Comparison of ENCODE assay signal across 19 cellular contexts in the genomic region with DNA sequence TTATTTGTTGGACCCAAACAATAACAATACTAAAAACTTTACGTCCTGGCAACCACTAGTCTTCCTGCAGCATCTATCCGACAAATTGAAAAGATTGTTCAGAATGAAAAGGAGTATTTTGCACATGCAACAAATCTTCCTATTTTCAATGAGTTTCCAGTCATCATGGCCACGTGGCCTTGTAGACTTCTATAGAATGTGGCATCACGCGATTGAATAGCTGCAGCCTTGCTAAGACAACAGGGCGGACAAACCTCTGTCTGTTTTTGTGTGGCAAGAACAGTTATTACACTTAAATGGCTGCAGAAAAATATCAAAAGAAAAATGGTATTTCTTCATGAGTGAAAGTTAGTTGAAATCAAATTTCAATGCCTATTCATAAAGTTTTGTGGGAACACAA.
A peak's percentile ranks its signal among the peaks of the same experiment; 100 is the strongest.
DNase-seq lines count a peak whose midpoint lies in the region; ATAC-seq, FAIRE-seq and TF ChIP-seq lines count a peak whose summit lies in the region.
"Had no signal": no experiment of that assay in that cellular context is flagged by ENCODE, and none has a peak within 500 bp of the region (broad histone marks: within the 10 kb centered on the region; RNA-seq: fewer than 3 reads in every experiment).

No MANE protein-coding gene starts in this region.

- in situ Hi-C loops in HepG2 (cut with HindIII; ENCODE audit: extremely low pct_ligation_motif_present, low pct_unique_long_range_greater_than_20kb), result no loop called here

- peak overlapping the region; percentile 56; the same call in 1 of the 2 replicates for H3K4me2 ChIP-seq in HepG2 (ENCODE audit: low read depth, low read length)
- no peak overlapping the region for H3K4me2 ChIP-seq in neural progenitor cell

- no peaks in the 10 kb centered on the region for H3K4me1 ChIP-seq in HepG2 (ENCODE audit: insufficient read depth, low read length)
- no peaks in the 10 kb centered on the region for H3K4me1 ChIP-seq in right lobe of liver
- no peaks in the 10 kb centered on the region for H3K4me1 ChIP-seq in duodenal mucosa (ENCODE audit: control insufficient read depth in 1 of 2, insufficient read depth in 2 of 2, low read length in 2 of 2)
- no peaks in the 10 kb centered on the region for H3K4me1 ChIP-seq in muscle layer of duodenum (ENCODE audit: control insufficient read depth in 1 of 2, insufficient read depth in 2 of 2, low read length in 2 of 2)
- no peaks in the 10 kb centered on the region for H3K4me1 ChIP-seq in neural progenitor cell

- H3K27me3 Mint-ChIP-seq in neural progenitor cell (ENCODE audit: insufficient read depth, low read depth), result no peaks in the 10 kb centered on the region

- H4K20me1 ChIP-seq in HepG2 (ENCODE audit: insufficient read depth, low read length) (no peaks in the 10 kb centered on the region), neural progenitor cell (ENCODE audit: low read depth) (no peaks in the 10 kb centered on the region)

- no peak for TF ChIP-seq POLR2A in HepG2 (IDR thresholded peaks at IDR 0.05; ENCODE audit: insufficient read depth in 1 of 2, low read depth in 2 of 2, low read length in 2 of 2)
- no peak for TF ChIP-seq POLR2A in right lobe of liver (IDR thresholded peaks at IDR 0.05)

- H3K4me3 Mint-ChIP-seq in neural progenitor cell, result no peak overlapping the region
- H3K4me3 Mint-ChIP-seq: B cell; CD4-positive, alpha-beta memory T cell had no signal

- TF ChIP-seq EP300 in HepG2 (IDR thresholded peaks at IDR 0.05; ENCODE audit: low read depth in 2 of 2, low read length in 2 of 2), result no peak
- TF ChIP-seq EP300 in HepG2 (CRISPR knock-in tag; IDR thresholded peaks at IDR 0.05; ENCODE audit: borderline replicate concordance), result no peak

- TF ChIP-seq CTCF in HepG2 (CRISPR knock-in tag; IDR thresholded peaks at IDR 0.05), result no peak
- no peak for TF ChIP-seq CTCF in right lobe of liver (IDR thresholded peaks at IDR 0.05)
- TF ChIP-seq CTCF in neural progenitor cell (IDR thresholded peaks at IDR 0.05), result no peak

- H3K27me3 ChIP-seq in HepG2 (ENCODE audit: control insufficient read depth in 1 of 2, insufficient read depth in 2 of 2, low read length in 2 of 2) (no peaks in the 10 kb centered on the region), right lobe of liver (no peaks in the 10 kb centered on the region), duodenal mucosa (ENCODE audit: control insufficient read depth in 1 of 2, insufficient read depth in 2 of 2, low read length in 2 of 2) (no peaks in the 10 kb centered on the region), muscle layer of duodenum (ENCODE audit: low read depth, low read length) (no peaks in the 10 kb centered on the region), neural progenitor cell (no peaks in the 10 kb centered on the region)

- H2AFZ ChIP-seq in HepG2 (ENCODE audit: low read length), result no peak overlapping the region
- no peak overlapping the region for H2AFZ ChIP-seq in neural progenitor cell (replicated peaks)

- H3K9me3 ChIP-seq in HepG2 (ENCODE audit: low read length) (no peaks in the 10 kb centered on the region), right lobe of liver (no peaks in the 10 kb centered on the region), duodenal mucosa (ENCODE audit: control insufficient read depth in 1 of 2, low read length in 2 of 2) (no peaks in the 10 kb centered on the region), muscle layer of duodenum (ENCODE audit: control insufficient read depth in 1 of 2, low read length in 2 of 2) (no peaks in the 10 kb centered on the region), neural progenitor cell (ENCODE audit: low read depth) (no peaks in the 10 kb centered on the region)

- no peaks in the 10 kb centered on the region for H3F3A ChIP-seq in neural progenitor cell (ENCODE audit: low read depth)

- CTCF ChIA-PET in HepG2 (lab: Yijun Ruan, JAX; ENCODE audit: low intra/inter-chr PET ratio, low total read pairs), result no interaction called here

- H3K36me3 Mint-ChIP-seq in neural progenitor cell, result no peaks in the 10 kb centered on the region
- H3K36me3 Mint-ChIP-seq: CD4-positive, alpha-beta memory T cell had no signal

- H3K4me3 ChIP-seq in HepG2 (replicated peaks in 1 of 3; ENCODE audit: insufficient read depth in 1 of 3, low read depth in 2 of 3, low read length in 3 of 3) (no peak overlapping the region), right lobe of liver (no peak overlapping the region), duodenal mucosa (ENCODE audit: low read depth in 1 of 2, low read length in 2 of 2) (peak overlapping the region; percentile 36 to 44), muscle layer of duodenum (ENCODE audit: low read depth in 1 of 2, low read length in 2 of 2) (peak overlapping the region; percentile 28 to 30), neural progenitor cell (no peak overlapping the region)
- H3K4me3 ChIP-seq: K562 had no signal

- no peak for TF ChIP-seq RAD21 in HepG2 (CRISPR knock-in tag; IDR thresholded peaks at IDR 0.05)

- POLR2A ChIA-PET in HepG2 (lab: Yijun Ruan, JAX), result no interaction called here

- H3K79me2 ChIP-seq in HepG2 (ENCODE audit: insufficient read depth, low read length) (no peaks in the 10 kb centered on the region), neural progenitor cell (ENCODE audit: low read depth) (no peaks in the 10 kb centered on the region)

- ATAC-seq in HepG2 (no peak), right lobe of liver (no peak)
- ATAC-seq: K562 had no signal

- no peak for DNase-seq in HepG2 (ENCODE audit: low spot score)
- no peak for DNase-seq in right lobe of liver
- DNase-seq in NCI-H345 (lab: John Stamatoyannopoulos, UW), result no peak
- DNase-seq in neural progenitor cell (ENCODE audit: low spot score), result no peak
- no peak for DNase-seq in anterior cingulate cortex (lab: John Stamatoyannopoulos, UW)
- DNase-seq in AG08396 (ENCODE audit: low spot score), result no peak
- DNase-seq: ACHN; CD4-positive, alpha-beta memory T cell; DND-41; GDM1; NCI-H1048; NCI-H2081 treated with DMSO at 0.1 percent for 48 hours; NCI-H226 had no signal

- intact Hi-C loops in HepG2 (cut with micrococcal nuclease; ENCODE audit: unreplicated experiment) (no loop called here), right lobe of liver (cut with DNase I) (no loop called here)

- no peak overlapping the region for H3K9ac ChIP-seq in HepG2 (ENCODE audit: insufficient read depth, low read depth, low read length)
- no peak overlapping the region for H3K9ac ChIP-seq in duodenal mucosa (ENCODE audit: low read depth in 1 of 2, low read length in 2 of 2)
- no peak overlapping the region for H3K9ac ChIP-seq in neural progenitor cell

- no peaks in the 10 kb centered on the region for H3K9me3 Mint-ChIP-seq in neural progenitor cell

- H3K36me3 ChIP-seq in HepG2 (replicated peaks in 1 of 2; ENCODE audit: control insufficient read depth in 1 of 2, insufficient read depth in 2 of 2, low read length in 2 of 2), result no peaks in the 10 kb centered on the region
- no peaks in the 10 kb centered on the region for H3K36me3 ChIP-seq in right lobe of liver
- no peaks in the 10 kb centered on the region for H3K36me3 ChIP-seq in duodenal mucosa (ENCODE audit: control insufficient read depth in 1 of 2, insufficient read depth in 2 of 2, low read length in 2 of 2)
- H3K36me3 ChIP-seq in muscle layer of duodenum (ENCODE audit: control insufficient read depth in 1 of 2, insufficient read depth in 2 of 2, low read length in 2 of 2), result no peaks in the 10 kb centered on the region
- no peaks in the 10 kb centered on the region for H3K36me3 ChIP-seq in neural progenitor cell

- 45% methylated on average over 6 of the region's 6 CpGs for WGBS in HepG2 (ENCODE audit: low lambda C conversion rate)
- WGBS in right lobe of liver (ENCODE audit: insufficient coverage, low coverage, low lambda C conversion rate, missing lambda C conversion rate), result 59% methylated on average over 6 of the region's 6 CpGs

- no peak overlapping the region for H3K27ac ChIP-seq in HepG2 (ENCODE audit: extremely low read length, insufficient read depth, low read length)
- no peak overlapping the region for H3K27ac ChIP-seq in right lobe of liver
- H3K27ac ChIP-seq in duodenal mucosa (ENCODE audit: low read depth, low read length), result no peak overlapping the region
- no peak overlapping the region for H3K27ac ChIP-seq in muscle layer of duodenum (ENCODE audit: low read length)
- H3K27ac ChIP-seq in neural progenitor cell, result no peak overlapping the region
- H3K27ac ChIP-seq: HL-60 had no signal

- BruUV-seq in HepG2 (replicated peaks; lab: Mats Ljungman, UMichigan), result no TSS peak

- FAIRE-seq in HepG2 (lab: Jason Lieb, UNC), result no peak
- FAIRE-seq: H54, K562 had no signal

- H3K4me1 Mint-ChIP-seq in neural progenitor cell, result peaks cover 13% of the 10 kb centered on the region
- H3K4me1 Mint-ChIP-seq: B cell had no signal

- H3K27ac Mint-ChIP-seq in neural progenitor cell, result no peak overlapping the region
- H3K27ac Mint-ChIP-seq: B cell; CD4-positive, alpha-beta memory T cell had no signal

TF ChIP-seq in HepG2, 621 proteins besides CTCF, POLR2A, EP300 and RAD21 (continues in another document):
- TF ChIP-seq MBD4 (IDR thresholded peaks at IDR 0.05; ENCODE audit: borderline replicate concordance, low read length), result no peak
- TF ChIP-seq, protein P1, sequence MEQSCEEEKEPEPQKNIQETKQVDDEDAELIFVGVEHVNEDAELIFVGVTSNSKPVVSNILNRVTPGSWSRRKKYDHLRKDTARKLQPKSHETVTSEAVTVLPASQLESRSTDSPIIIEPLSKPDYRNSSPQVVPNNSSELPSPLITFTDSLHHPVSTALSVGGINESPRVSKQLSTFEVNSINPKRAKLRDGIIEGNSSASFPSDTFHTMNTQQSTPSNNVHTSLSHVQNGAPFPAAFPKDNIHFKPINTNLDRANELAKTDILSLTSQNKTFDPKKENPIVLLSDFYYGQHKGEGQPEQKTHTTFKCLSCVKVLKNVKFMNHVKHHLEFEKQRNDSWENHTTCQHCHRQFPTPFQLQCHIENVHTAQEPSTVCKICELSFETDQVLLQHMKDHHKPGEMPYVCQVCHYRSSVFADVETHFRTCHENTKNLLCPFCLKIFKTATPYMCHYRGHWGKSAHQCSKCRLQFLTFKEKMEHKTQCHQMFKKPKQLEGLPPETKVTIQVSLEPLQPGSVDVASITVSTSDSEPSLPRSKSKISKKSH (CRISPR knock-in tag; IDR thresholded peaks at IDR 0.05; ENCODE audit: borderline replicate concordance), result no peak
- TF ChIP-seq RBAK (CRISPR knock-in tag; IDR thresholded peaks at IDR 0.05), result no peak
- TF ChIP-seq, protein P2, sequence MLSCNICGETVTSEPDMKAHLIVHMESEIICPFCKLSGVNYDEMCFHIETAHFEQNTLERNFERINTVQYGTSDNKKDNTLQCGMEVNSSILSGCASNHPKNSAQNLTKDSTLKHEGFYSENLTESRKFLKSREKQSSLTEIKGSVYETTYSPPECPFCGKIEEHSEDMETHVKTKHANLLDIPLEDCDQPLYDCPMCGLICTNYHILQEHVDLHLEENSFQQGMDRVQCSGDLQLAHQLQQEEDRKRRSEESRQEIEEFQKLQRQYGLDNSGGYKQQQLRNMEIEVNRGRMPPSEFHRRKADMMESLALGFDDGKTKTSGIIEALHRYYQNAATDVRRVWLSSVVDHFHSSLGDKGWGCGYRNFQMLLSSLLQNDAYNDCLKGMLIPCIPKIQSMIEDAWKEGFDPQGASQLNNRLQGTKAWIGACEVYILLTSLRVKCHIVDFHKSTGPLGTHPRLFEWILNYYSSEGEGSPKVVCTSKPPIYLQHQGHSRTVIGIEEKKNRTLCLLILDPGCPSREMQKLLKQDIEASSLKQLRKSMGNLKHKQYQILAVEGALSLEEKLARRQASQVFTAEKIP (CRISPR knock-in tag; IDR thresholded peaks at IDR 0.05; ENCODE audit: borderline replicate concordance), result no peak
- TF ChIP-seq ZNF564 (CRISPR knock-in tag; IDR thresholded peaks at IDR 0.05), result no peak

Comparison
In these comparisons a context has a peak if more than half of its experiments do, and no peak if none do; other contexts are left out.
1. H3K4me3 ChIP-seq: peak in duodenal mucosa (2 of 2) and muscle layer of duodenum (2 of 2); none in HepG2 (0 of 3), right lobe of liver (0 of 3) and neural progenitor cell (single experiment).